ENCODE assay signal across 26 cellular contexts in the genomic region with DNA sequence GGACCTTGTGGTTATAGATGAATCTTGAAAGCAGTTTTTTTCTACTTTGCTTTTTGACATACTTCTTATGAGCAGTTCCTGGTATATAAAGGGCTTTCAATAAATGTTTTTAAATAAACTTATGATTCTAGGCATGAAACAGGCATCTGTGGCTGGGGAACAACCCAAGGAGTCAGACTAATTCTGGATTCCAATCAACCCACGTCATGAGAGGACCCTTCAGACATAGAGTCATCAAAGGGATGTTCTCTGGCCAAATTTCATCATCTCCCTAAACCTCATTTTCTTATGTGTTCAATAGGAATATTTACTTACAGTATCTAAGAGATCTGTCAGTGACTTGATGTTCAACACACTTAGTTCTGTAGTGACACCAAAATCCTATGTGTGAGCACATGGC.
DNase-seq lines count a peak whose midpoint lies in the region; ATAC-seq and TF ChIP-seq lines count a peak whose summit lies in the region.
"Had no signal": no experiment of that assay in that cellular context is flagged by ENCODE, and none has a peak within 500 bp of the region (broad histone marks: within the 10 kb centered on the region; RNA-seq: fewer than 3 reads in every experiment).

No MANE protein-coding gene starts in this region.

- TF ChIP-seq CTCF in RWPE2 (IDR thresholded peaks at IDR 0.05; ENCODE audit: poor library complexity, severe bottlenecking) (no peak), fibroblast of lung (conservative IDR thresholded peaks at IDR 0.05 in 1 of 2, IDR thresholded peaks at IDR 0.05 in 1 of 2; ENCODE audit: low read depth in 1 of 2, low read length in 2 of 2) (no peak)

- H3K36me3 ChIP-seq in GM23248 (ENCODE audit: low read depth) (no peaks in the 10 kb centered on the region), RWPE2 (ENCODE audit: low read depth) (no peaks in the 10 kb centered on the region), fibroblast of lung (ENCODE audit: control insufficient read depth, insufficient read depth, low read length) (no peaks in the 10 kb centered on the region)
- H3K36me3 ChIP-seq: adrenal gland, gastrocnemius medialis, HAP-1 had no signal

- H3K27me3 ChIP-seq in GM23248 (replicated peaks; ENCODE audit: insufficient read depth), result no peaks in the 10 kb centered on the region
- H3K27me3 ChIP-seq in RWPE2 (ENCODE audit: insufficient read depth, poor library complexity, severe bottlenecking), result no peaks in the 10 kb centered on the region
- H3K27me3 ChIP-seq in fibroblast of lung (ENCODE audit: control insufficient read depth, insufficient read depth, low read length), result no peaks in the 10 kb centered on the region
- H3K27me3 ChIP-seq: adrenal gland, gastrocnemius medialis had no signal

- H3K4me3 ChIP-seq in GM23248 (no peak overlapping the region), RWPE2 (ENCODE audit: severe bottlenecking) (no peak overlapping the region), fibroblast of lung (replicated peaks in 1 of 4; ENCODE audit: control extremely low read depth in 1 of 4, insufficient read depth in 1 of 4, low read depth in 3 of 4, low read length in 4 of 4) (no peak overlapping the region), skeletal muscle cell (ENCODE audit: low read depth, low read length) (no peak overlapping the region)
- H3K4me3 ChIP-seq: adrenal gland, gastrocnemius medialis, HAP-1 had no signal

- H3K9me2 ChIP-seq in GM23248 (ENCODE audit: insufficient read depth), result no peaks in the 10 kb centered on the region

- DNase-seq in GM23248 (peak; percentile 27), RWPE2 (ENCODE audit: low spot score) (no peak), fibroblast of lung (ENCODE audit: low read depth in 2 of 2) (peak; percentile 78 to 80), skeletal muscle cell (ENCODE audit: low read depth) (peak; percentile 80), COR-L47 (lab: John Stamatoyannopoulos, UW) (no peak)
- no peak for DNase-seq in effector CD8-positive, alpha-beta T cell (lab: John Stamatoyannopoulos, UW)
- DNase-seq: activated gamma-delta T cell treated with Interleukin-2 at 50 U/mL for 16 hours; activated T-cell treated with anti-CD3 and anti-CD28 coated beads, Interleukin-2, amount 50 U/mL, for 24 hours; adrenal gland; Calu3; caudate nucleus; dermis blood vessel endothelial cell; gastrocnemius medialis; left ventricle myocardium superior; midbrain; MM.1S; NCI-H1417; NCI-H2107; NCI-H510A treated with DMSO at 0.1 percent for 48 hours; right cardiac atrium; stimulated activated naive CD4-positive, alpha-beta T cell treated with Interleukin-2 at 50 U/mL for 16 hours had no signal

- ATAC-seq in RWPE2 (ENCODE audit: low read depth) (peak; percentile 85), GM21515 (IDR thresholded peaks at IDR 0.05; ENCODE audit: unreplicated experiment) (no peak), GM19328 (IDR thresholded peaks at IDR 0.05; ENCODE audit: unreplicated experiment) (no peak)
- ATAC-seq: gastrocnemius medialis; left ventricle myocardium superior; natural killer cell treated with Interleukin-12 subunit alpha and Interleukin-12 subunit beta and Interleukin-15 and Interleukin-18, amount 100 ng/mL, for 72 hours; right cardiac atrium had no signal

- 11 to 15% methylated on average over 1 of the region's 1 CpG for WGBS in GM23248 (ENCODE audit: low coverage in 1 of 2, low lambda C conversion rate in 2 of 2, missing lambda C conversion rate in 2 of 2), 2 experiments

- H2AFZ ChIP-seq in GM23248 (no peak overlapping the region), fibroblast of lung (ENCODE audit: low read length) (no peak overlapping the region)

- no peaks in the 10 kb centered on the region for H3F3A ChIP-seq in GM23248 (ENCODE audit: insufficient read depth)

- H3K27ac ChIP-seq in GM23248 (no peak overlapping the region), RWPE2 (ENCODE audit: poor library complexity, severe bottlenecking) (peak overlapping the region; percentile 78), fibroblast of lung (ENCODE audit: insufficient read depth, low read length) (no peak overlapping the region)
- H3K27ac ChIP-seq: adrenal gland, C4-2B, gastrocnemius medialis had no signal

- H3K4me1 ChIP-seq in GM23248 (ENCODE audit: insufficient read depth), result no peaks in the 10 kb centered on the region
- H3K4me1 ChIP-seq in RWPE2 (ENCODE audit: insufficient read depth, poor library complexity, severe bottlenecking), result peaks cover 18% of the 10 kb centered on the region
- H3K4me1 ChIP-seq in fibroblast of lung (ENCODE audit: control insufficient read depth, extremely low read depth, insufficient read depth, low read length), result no peaks in the 10 kb centered on the region
- H3K4me1 ChIP-seq: adrenal gland, gastrocnemius medialis, HAP-1 had no signal

- H3K9ac ChIP-seq in GM23248 (no peak overlapping the region), fibroblast of lung (ENCODE audit: insufficient read depth, low read length) (no peak overlapping the region)

- no peaks in the 10 kb centered on the region for H3K9me3 ChIP-seq in GM23248 (ENCODE audit: low read depth)
- no peaks in the 10 kb centered on the region for H3K9me3 ChIP-seq in RWPE2 (ENCODE audit: severe bottlenecking)
- no peaks in the 10 kb centered on the region for H3K9me3 ChIP-seq in fibroblast of lung (ENCODE audit: control insufficient read depth, insufficient read depth, low read depth, low read length)
- H3K9me3 ChIP-seq: adrenal gland, gastrocnemius medialis, HAP-1 had no signal

- in situ Hi-C loops in GM23248 (cut with MboI), result no loop called here

- H4K20me1 ChIP-seq in GM23248 (ENCODE audit: insufficient read depth) (no peaks in the 10 kb centered on the region), fibroblast of lung (ENCODE audit: control insufficient read depth, extremely low read depth, insufficient read depth, low read length) (no peaks in the 10 kb centered on the region)

- H3K79me2 ChIP-seq in GM23248 (ENCODE audit: insufficient read depth) (no peaks in the 10 kb centered on the region), fibroblast of lung (ENCODE audit: control insufficient read depth, insufficient read depth, low read length) (no peaks in the 10 kb centered on the region)

- no peak overlapping the region for H3K4me2 ChIP-seq in GM23248 (ENCODE audit: unreplicated experiment)
- no peak overlapping the region for H3K4me2 ChIP-seq in fibroblast of lung (ENCODE audit: extremely low read depth, insufficient read depth, low read length)

Comparison
In these comparisons a context has a peak if more than half of its experiments do, and no peak if none do; other contexts are left out.
1. DNase-seq: peak in GM23248 (single experiment), fibroblast of lung (2 of 2) and skeletal muscle cell (single experiment); none in RWPE2 (single experiment), COR-L47 (single experiment) and effector CD8-positive, alpha-beta T cell (single experiment).